In the genomic region with DNA sequence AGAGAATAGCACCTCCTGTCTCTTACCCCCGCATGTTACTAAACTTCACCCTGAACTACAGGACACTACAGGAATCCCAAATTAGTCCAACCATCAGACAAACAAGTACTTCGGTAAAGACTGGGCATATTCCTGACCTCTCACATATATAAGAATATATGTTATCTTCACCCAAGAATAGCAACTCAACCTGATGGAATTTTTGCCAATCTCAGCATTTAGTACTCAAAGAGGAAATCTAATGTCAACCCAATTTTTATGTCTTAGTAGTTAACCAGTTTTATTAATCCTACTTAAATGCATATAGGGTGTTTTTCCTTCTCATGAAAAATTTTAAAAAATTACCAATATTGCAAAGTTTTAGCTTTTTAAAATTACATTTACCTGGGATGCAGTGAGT, we compare ENCODE assay signal across 28 cellular contexts. TPM values are rescaled to one million over a fixed set of nuclear protein-coding genes. Genes with fewer than 3 reads are reported as not detected.
"Had no signal": no experiment of that assay in that cellular context is flagged by ENCODE, and none has a peak within 500 bp of the region (broad histone marks: within the 10 kb centered on the region; RNA-seq: fewer than 3 reads in every experiment).

No MANE protein-coding gene starts in this region.

- H3K27ac ChIP-seq: colonic mucosa, epithelial cell of prostate, esophagus squamous epithelium, gastrocnemius medialis, heart right ventricle, left lung, lower lobe of right lung had no signal

- H3K4me1 ChIP-seq: colonic mucosa, esophagus squamous epithelium, left lung, lower lobe of right lung had no signal

- DNase-seq: colonic mucosa; cortex of kidney; effector CD8-positive, alpha-beta T cell; effector memory CD8-positive, alpha-beta T cell; endodermal cell; erythroblast; esophagus squamous epithelium; foreskin fibroblast; foreskin melanocyte; gastrocnemius medialis; glutamatergic neuron; head of caudate nucleus; heart right ventricle; hippocampal formation; islet precursor cell; kidney; kidney glomerular epithelial cell; left colon; left lung; left ventricle myocardium superior; lower lobe of right lung; mesenchymal stem cell; mucosa of descending colon had no signal

- H3K27me3 ChIP-seq: colonic mucosa, esophagus squamous epithelium, gastrocnemius medialis, heart right ventricle, left lung had no signal

- H3K36me3 ChIP-seq: colonic mucosa, esophagus squamous epithelium, gastrocnemius medialis, heart right ventricle, left lung, lower lobe of right lung had no signal

- H3K9me3 ChIP-seq: colonic mucosa, esophagus squamous epithelium, gastrocnemius medialis, mucosa of descending colon had no signal

- H3K4me3 ChIP-seq: colonic mucosa, esophagus squamous epithelium, gastrocnemius medialis, heart right ventricle, left lung, lower lobe of right lung, mucosa of descending colon had no signal

- ATAC-seq: effector memory CD8-positive, alpha-beta T cell; esophagus mucosa; gastrocnemius medialis; heart right ventricle; left colon; left lung; left ventricle myocardium superior; lower lobe of right lung; mucosa of descending colon had no signal

- FAIRE-seq: kidney had no signal

RNA-seq across cellular contexts. Expression of a gene that starts 26.2 kb away (rescaled TPM):
- total RNA-seq: chondrocyte, endodermal cell, glomerular endothelial cell, lung microvascular endothelial cell had no signal
